8 cellular contexts compared by ENCODE assay signal in genomic region chr17:81702934-81703746, GRCh38. TPM values are rescaled to one million over a fixed set of nuclear protein-coding genes. Genes with fewer than 3 reads are reported as not detected.
DNase-seq lines count a peak whose midpoint lies in the region; ATAC-seq and TF ChIP-seq lines count a peak whose summit lies in the region.

Gene MRPL12 (plus strand): TSS chr17:81703367. CDS start chr17:81703502, 135 bp downstream.

- peak; percentile 89 for DNase-seq in GM06990 (ENCODE audit: extremely low read depth, insufficient read length)
- DNase-seq in HFFc6, result peak; percentile 88
- peak; percentile 92 for DNase-seq in NCI-H1092 treated with DMSO at 0.1 percent for 48 hours (lab: John Stamatoyannopoulos, UW)
- DNase-seq in SKM-1 treated with dmso at 0.1 percent for 144 hours (lab: John Stamatoyannopoulos, UW; ENCODE audit: unreplicated experiment), result peak; percentile 84
- DNase-seq in head of caudate nucleus, result peak; percentile 90 to 99 (median 97)
- DNase-seq in osteocyte (ENCODE audit: extremely low spot score, unreplicated experiment), result peak; percentile 95
- peak; percentile 76 for DNase-seq in thoracic aorta (ENCODE audit: low spot score)

- no peaks in the 10 kb centered on the region for H3K9me3 Mint-ChIP-seq in HFFc6
- H3K9me3 Mint-ChIP-seq in activated naive CD8-positive, alpha-beta T cell (ENCODE audit: low read depth), result no peaks in the 10 kb centered on the region
- H3K9me3 Mint-ChIP-seq in osteocyte (ENCODE audit: unreplicated experiment), result no peaks in the 10 kb centered on the region

- H3K27me3 ChIP-seq in GM06990 (replicated peaks; ENCODE audit: control insufficient read depth, insufficient read depth, low read length) (no peaks in the 10 kb centered on the region), thoracic aorta (replicated peaks; ENCODE audit: insufficient read depth) (no peaks in the 10 kb centered on the region)

- H3K27ac ChIP-seq in thoracic aorta, result peak within 1 kb of the TSS; percentile 80 to 94

- H3K4me1 Mint-ChIP-seq in HFFc6 (ENCODE audit: low read depth) (peaks cover 20% of the 10 kb centered on the region), osteocyte (ENCODE audit: unreplicated experiment) (peaks cover 25% of the 10 kb centered on the region)
- peaks cover 21% of the 10 kb centered on the region for H3K4me1 Mint-ChIP-seq in activated naive CD8-positive, alpha-beta T cell (ENCODE audit: low read depth)

- H3K4me1 ChIP-seq in thoracic aorta (ENCODE audit: control insufficient read depth in 1 of 2, low read depth in 2 of 2), result peaks cover 18 to 27% of the 10 kb centered on the region in 2 donors

- peaks cover 9% of the 10 kb centered on the region for H3K27me3 Mint-ChIP-seq in HFFc6 (ENCODE audit: insufficient read depth)
- H3K27me3 Mint-ChIP-seq in activated naive CD8-positive, alpha-beta T cell, result no peaks in the 10 kb centered on the region
- no peaks in the 10 kb centered on the region for H3K27me3 Mint-ChIP-seq in osteocyte (ENCODE audit: unreplicated experiment)

- H3K9me3 ChIP-seq in thoracic aorta, result no peaks in the 10 kb centered on the region

- TF ChIP-seq CTCF in GM06990 (IDR thresholded peaks at IDR 0.05; ENCODE audit: insufficient read depth, low read length, poor library complexity, severe bottlenecking), result no peak
- TF ChIP-seq CTCF in HFFc6 (IDR thresholded peaks at IDR 0.05), result peak; percentile 73
- peak; percentile 28 for TF ChIP-seq CTCF in osteocyte (IDR thresholded peaks at IDR 0.05)
- TF ChIP-seq CTCF in thoracic aorta (IDR thresholded peaks at IDR 0.05), result peak; percentile 56

- H3K4me3 Mint-ChIP-seq in HFFc6 (peak within 1 kb of the TSS; percentile 97), osteocyte (ENCODE audit: unreplicated experiment) (peak within 1 kb of the TSS; percentile 93)
- H3K4me3 Mint-ChIP-seq in activated naive CD8-positive, alpha-beta T cell, result peak within 1 kb of the TSS; percentile 94

- intact Hi-C loops in head of caudate nucleus (cut with DNase I), result loop anchor here (5.0 kb wide), 1 partner anchor 36 kb away; the partner anchor contains the start of genes CCDC137 and OXLD1

- H3K27ac Mint-ChIP-seq in HFFc6, result peak within 1 kb of the TSS; percentile 98
- H3K27ac Mint-ChIP-seq in activated naive CD8-positive, alpha-beta T cell, result peak within 1 kb of the TSS; percentile 92
- peak within 1 kb of the TSS; percentile 95 for H3K27ac Mint-ChIP-seq in osteocyte (ENCODE audit: unreplicated experiment)

- H3K36me3 Mint-ChIP-seq in HFFc6 (ENCODE audit: low read depth) (peaks cover 40% of the 10 kb centered on the region), osteocyte (ENCODE audit: unreplicated experiment) (peaks cover 17% of the 10 kb centered on the region)
- peaks cover 3% of the 10 kb centered on the region for H3K36me3 Mint-ChIP-seq in activated naive CD8-positive, alpha-beta T cell

- H3K36me3 ChIP-seq in GM06990 (ENCODE audit: control insufficient read depth, insufficient read depth, low read length) (peaks cover 39% of the 10 kb centered on the region), thoracic aorta (peaks cover 19% of the 10 kb centered on the region)

- ATAC-seq in thoracic aorta (ENCODE audit: insufficient number of reproducible peaks, low FRiP score, low read depth), result peak; percentile 80

- H3K4me3 ChIP-seq in GM06990 (replicated peaks; ENCODE audit: low read depth, low read length), result peak within 1 kb of the TSS; percentile 82
- peak within 1 kb of the TSS; percentile 72 for H3K4me3 ChIP-seq in thoracic aorta

RNA-seq across cellular contexts. Expression of gene MRPL12, which starts in this region (rescaled TPM):
- 100 to 1,000 TPM; 105 to 124 (median 113) TPM for total RNA-seq in HFFc6 (2021; fragmentation: NEBNext Ultra II Directional; extraction: Animal tissue kit (Norgen Biotek cat#: 25700))
- total RNA-seq in osteocyte (47.9 and 51.1 TPM in 2 replicates), thoracic aorta (10 to 100 TPM; 19.8 to 33.4 TPM)

Comparison
In these comparisons a context has a peak if more than half of its experiments do, and no peak if none do; other contexts are left out.
1. Peak in every context shown above with its lines: DNase-seq, ATAC-seq, H3K4me3 ChIP-seq and H3K27ac ChIP-seq.